ENCODE assay signal across 20 cellular contexts in the genomic region with DNA sequence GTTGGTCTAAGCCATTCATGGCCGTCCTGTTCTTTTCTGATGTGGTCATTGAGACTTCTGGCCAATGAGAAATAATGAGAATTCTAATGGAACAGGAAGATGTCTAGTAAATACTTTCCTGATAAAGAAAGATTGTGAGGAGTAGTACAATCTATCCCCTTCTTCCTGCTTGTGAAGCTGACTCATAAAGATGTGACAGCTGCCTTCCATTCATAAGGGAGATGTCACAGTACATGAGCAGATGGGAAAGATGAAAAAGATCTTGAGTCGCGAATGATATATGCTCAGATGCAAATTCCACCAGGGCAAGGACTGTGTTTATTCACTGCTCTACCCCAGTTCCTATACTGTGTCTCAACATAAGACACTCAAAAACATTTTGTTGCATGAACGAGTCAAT.
DNase-seq lines count a peak whose midpoint lies in the region; ATAC-seq and TF ChIP-seq lines count a peak whose summit lies in the region.
"Had no signal": no experiment of that assay in that cellular context is flagged by ENCODE, and none has a peak within 500 bp of the region (broad histone marks: within the 10 kb centered on the region; RNA-seq: fewer than 3 reads in every experiment).

No MANE protein-coding gene starts in this region.

- H3K9me3 Mint-ChIP-seq in effector memory CD8-positive, alpha-beta T cell, result no peaks in the 10 kb centered on the region
- H3K9me3 Mint-ChIP-seq in activated CD4-positive, alpha-beta memory T cell treated with anti-CD3 and anti-CD28 coated beads, Interleukin-2, amount 10 ng/mL, durations not matched to agents 7 days and 5 days, result no peaks in the 10 kb centered on the region
- H3K9me3 Mint-ChIP-seq: activated naive CD4-positive, alpha-beta T cell treated with anti-CD3 and anti-CD28 coated beads, Interleukin-2, amount 10 ng/mL, durations not matched to agents 7 days and 5 days had no signal

- H3K27me3 Mint-ChIP-seq in effector memory CD8-positive, alpha-beta T cell, result peaks cover 2 to 9% of the 10 kb centered on the region in 2 donors
- H3K27me3 Mint-ChIP-seq in activated CD4-positive, alpha-beta memory T cell treated with anti-CD3 and anti-CD28 coated beads, Interleukin-2, amount 10 ng/mL, durations not matched to agents 7 days and 5 days, result no peaks in the 10 kb centered on the region
- H3K27me3 Mint-ChIP-seq: activated naive CD4-positive, alpha-beta T cell treated with anti-CD3 and anti-CD28 coated beads, Interleukin-2, amount 10 ng/mL, durations not matched to agents 7 days and 5 days had no signal

- POLR2A ChIA-PET in activated CD4-positive, alpha-beta memory T cell treated with anti-CD3 and anti-CD28 coated beads, Interleukin-2, amount 10 ng/mL, durations not matched to agents 7 days and 5 days (lab: Charles Lee), result no interaction called here

- no peaks in the 10 kb centered on the region for H3K36me3 Mint-ChIP-seq in effector memory CD8-positive, alpha-beta T cell (ENCODE audit: insufficient read depth)
- no peaks in the 10 kb centered on the region for H3K36me3 Mint-ChIP-seq in activated CD4-positive, alpha-beta memory T cell treated with anti-CD3 and anti-CD28 coated beads, Interleukin-2, amount 10 ng/mL, durations not matched to agents 7 days and 5 days (ENCODE audit: low read depth)
- H3K36me3 Mint-ChIP-seq: activated naive CD4-positive, alpha-beta T cell treated with anti-CD3 and anti-CD28 coated beads, Interleukin-2, amount 10 ng/mL, durations not matched to agents 7 days and 5 days had no signal

- ATAC-seq in GM19467 (IDR thresholded peaks at IDR 0.05; ENCODE audit: unreplicated experiment), result no peak
- no peak for ATAC-seq in effector memory CD8-positive, alpha-beta T cell (replicated peaks)
- ATAC-seq in HG02970 (IDR thresholded peaks at IDR 0.05; ENCODE audit: low FRiP score, unreplicated experiment), result no peak
- ATAC-seq: activated T-cell treated with anti-CD3 and anti-CD28 coated beads, Interleukin-2, amount 50 U/mL, for 4 hours; lower lobe of right lung had no signal

- H3K27ac Mint-ChIP-seq in effector memory CD8-positive, alpha-beta T cell, result no peak overlapping the region
- H3K27ac Mint-ChIP-seq in activated CD4-positive, alpha-beta memory T cell treated with anti-CD3 and anti-CD28 coated beads, Interleukin-2, amount 10 ng/mL, durations not matched to agents 7 days and 5 days, result no peak overlapping the region
- H3K27ac Mint-ChIP-seq: activated naive CD4-positive, alpha-beta T cell treated with anti-CD3 and anti-CD28 coated beads, Interleukin-2, amount 10 ng/mL, durations not matched to agents 7 days and 5 days had no signal

- TF ChIP-seq CTCF in cardiac fibroblast (IDR thresholded peaks at IDR 0.05; ENCODE audit: low read depth, low read length), result no peak

- no peak overlapping the region for H3K4me3 ChIP-seq in cardiac fibroblast (replicated peaks in 1 of 2; ENCODE audit: low read depth in 2 of 2, low read length in 2 of 2)
- H3K4me3 ChIP-seq: BLaER1, lower lobe of right lung had no signal

- CTCF ChIA-PET in activated CD4-positive, alpha-beta memory T cell treated with anti-CD3 and anti-CD28 coated beads, Interleukin-2, amount 10 ng/mL, durations not matched to agents 7 days and 5 days (lab: Charles Lee), result no interaction called here

- H3K4me1 Mint-ChIP-seq in effector memory CD8-positive, alpha-beta T cell (ENCODE audit: low read depth in 2 of 2), result no peaks in the 10 kb centered on the region
- H3K4me1 Mint-ChIP-seq in activated CD4-positive, alpha-beta memory T cell treated with anti-CD3 and anti-CD28 coated beads, Interleukin-2, amount 10 ng/mL, durations not matched to agents 7 days and 5 days, result no peaks in the 10 kb centered on the region
- H3K4me1 Mint-ChIP-seq: activated naive CD4-positive, alpha-beta T cell treated with anti-CD3 and anti-CD28 coated beads, Interleukin-2, amount 10 ng/mL, durations not matched to agents 7 days and 5 days had no signal

- peak; percentile 22 for DNase-seq in Ammon's horn (ENCODE audit: low spot score)
- peak; percentile 41 for DNase-seq in NCI-H226
- peak; percentile 31 to 37 for DNase-seq in cardiac fibroblast (ENCODE audit: low read depth in 2 of 2)
- peak; percentile 30 for DNase-seq in kidney tubule cell (ENCODE audit: low spot score)
- DNase-seq in effector memory CD8-positive, alpha-beta T cell, result no peak
- no peak for DNase-seq in activated CD4-positive, alpha-beta memory T cell treated with anti-CD3 and anti-CD28 coated beads, Interleukin-2, amount 10 ng/mL, durations not matched to agents 7 days and 5 days
- DNase-seq: activated CD4-positive, CD25-positive, alpha-beta regulatory T cell treated with anti-CD3 and anti-CD28 coated beads, Interleukin-2, amount 50 U/mL, for 72 hours; activated CD8-positive, alpha-beta memory T cell treated with anti-CD3 and anti-CD28 coated beads for 24 hours; activated naive CD4-positive, alpha-beta T cell treated with anti-CD3 and anti-CD28 coated beads, Interleukin-2, amount 10 ng/mL, durations not matched to agents 7 days and 5 days; activated T-cell treated with anti-CD3 and anti-CD28 coated beads, Interleukin-2, amount 50 U/mL, for 4 hours; Calu3; hippocampal formation; islet precursor cell; lower lobe of right lung; NCI-H1105 treated with DMSO at 0.1 percent for 48 hours; NCI-H524 treated with DMSO at 0.1 percent for 48 hours; stimulated activated CD4-positive, alpha-beta T cell treated with anti-CD3 and anti-CD28 coated beads, Interleukin-12 subunit alpha, Interleukin-12 subunit beta, amount 100 ng/mL, for 4 hours had no signal

- H3K4me3 Mint-ChIP-seq in effector memory CD8-positive, alpha-beta T cell, result no peak overlapping the region
- H3K4me3 Mint-ChIP-seq in activated CD4-positive, alpha-beta memory T cell treated with anti-CD3 and anti-CD28 coated beads, Interleukin-2, amount 10 ng/mL, durations not matched to agents 7 days and 5 days, result no peak overlapping the region
- H3K4me3 Mint-ChIP-seq: activated naive CD4-positive, alpha-beta T cell treated with anti-CD3 and anti-CD28 coated beads, Interleukin-2, amount 10 ng/mL, durations not matched to agents 7 days and 5 days; activated T-cell treated with anti-CD3 and anti-CD28 coated beads, Interleukin-2, amount 50 U/mL, for 4 hours had no signal

Comparison
In these comparisons a context has a peak if more than half of its experiments do, and no peak if none do; other contexts are left out.
1. DNase-seq: peak in Ammon's horn (single experiment), NCI-H226 (single experiment), cardiac fibroblast (2 of 2) and kidney tubule cell (single experiment); none in effector memory CD8-positive, alpha-beta T cell (0 of 3) and activated CD4-positive, alpha-beta memory T cell treated with anti-CD3 and anti-CD28 coated beads, Interleukin-2, amount 10 ng/mL, durations not matched to agents 7 days and 5 days (single experiment).